Comparison of ENCODE assay signal across 23 cellular contexts in genomic region chr2:234480337-234480736, GRCh38.
"Had no signal": no experiment of that assay in that cellular context is flagged by ENCODE, and none has a peak within 500 bp of the region (broad histone marks: within the 10 kb centered on the region; RNA-seq: fewer than 3 reads in every experiment).

No MANE protein-coding gene starts in this region.

- DNase-seq: activated CD4-positive, alpha-beta memory T cell treated with anti-CD3 and anti-CD28 coated beads for 36 hours; activated CD4-positive, alpha-beta T cell treated with anti-CD3 and anti-CD28 coated beads, Interleukin-2, amount 10 ng/mL, durations not matched to agents 7 days and 5 days; activated CD4-positive, CD25-positive, alpha-beta regulatory T cell; activated gamma-delta T cell treated with Interleukin-2 at 50 U/mL for 16 hours; activated naive CD4-positive, alpha-beta T cell treated with anti-CD3 and anti-CD28 coated beads, Interleukin-2, amount 10 ng/mL, durations not matched to agents 7 days and 5 days; activated T-cell treated with anti-CD3 and anti-CD28 coated beads, Interleukin-2, amount 50 U/mL, for 72 hours; aorta; central memory CD4-positive, alpha-beta T cell; KG1; NCI-H1048; NCI-H146; NCI-H187 treated with DMSO at 0.1 percent for 48 hours; NCI-H2081 treated with DMSO at 0.1 percent for 48 hours; NCI-H2171 treated with DMSO at 0.1 percent for 48 hours; NCI-H226; NCI-H510A; NCI-H748 treated with DMSO at 0.1 percent for 48 hours; Right ventricle myocardium superior; SJCRH30; T-helper 2 cell had no signal

- H3K4me3 ChIP-seq: SJCRH30 had no signal

- H3K27ac ChIP-seq: RWPE1, SJCRH30, VCaP had no signal

- H3K27me3 Mint-ChIP-seq: activated CD4-positive, alpha-beta memory T cell treated with anti-CD3 and anti-CD28 coated beads for 36 hours; activated CD4-positive, alpha-beta T cell treated with anti-CD3 and anti-CD28 coated beads, Interleukin-2, amount 10 ng/mL, durations not matched to agents 7 days and 5 days; activated naive CD4-positive, alpha-beta T cell treated with anti-CD3 and anti-CD28 coated beads, Interleukin-2, amount 10 ng/mL, durations not matched to agents 7 days and 5 days had no signal

- H3K36me3 ChIP-seq: SJCRH30 had no signal

- ATAC-seq: activated T-cell treated with anti-CD3 and anti-CD28 coated beads, Interleukin-2, amount 50 U/mL, for 72 hours had no signal

- H3K36me3 Mint-ChIP-seq: activated CD4-positive, alpha-beta memory T cell treated with anti-CD3 and anti-CD28 coated beads for 36 hours had no signal

- H3K4me3 Mint-ChIP-seq: activated CD4-positive, alpha-beta memory T cell treated with anti-CD3 and anti-CD28 coated beads for 36 hours; activated CD4-positive, alpha-beta T cell treated with anti-CD3 and anti-CD28 coated beads, Interleukin-2, amount 10 ng/mL, durations not matched to agents 7 days and 5 days; activated naive CD4-positive, alpha-beta T cell treated with anti-CD3 and anti-CD28 coated beads, Interleukin-2, amount 10 ng/mL, durations not matched to agents 7 days and 5 days had no signal

- H3K9me3 Mint-ChIP-seq: activated CD4-positive, alpha-beta memory T cell treated with anti-CD3 and anti-CD28 coated beads for 36 hours; activated T-cell treated with anti-CD3 and anti-CD28 coated beads, Interleukin-2, amount 50 U/mL, for 72 hours had no signal

- H3K27me3 ChIP-seq: SJCRH30 had no signal

- H3K4me1 ChIP-seq: SJCRH30 had no signal

- H3K9me3 ChIP-seq: SJCRH30 had no signal

- H3K27ac Mint-ChIP-seq: activated CD4-positive, alpha-beta memory T cell treated with anti-CD3 and anti-CD28 coated beads for 36 hours; activated CD4-positive, alpha-beta T cell treated with anti-CD3 and anti-CD28 coated beads, Interleukin-2, amount 10 ng/mL, durations not matched to agents 7 days and 5 days; activated naive CD4-positive, alpha-beta T cell treated with anti-CD3 and anti-CD28 coated beads, Interleukin-2, amount 10 ng/mL, durations not matched to agents 7 days and 5 days; activated T-helper 2 cell treated with anti-CD3 and anti-CD28 coated beads, Interferon-gamma antibody, Interleukin-2, Interleukin-4, amounts not matched to agents 10 μg/mL and 5 μg/mL and 100 μg/mL, durations not matched to agents 14 hours and 24 hours and 36 hours had no signal
